1 cellular context compared by ENCODE assay signal in the genomic region with DNA sequence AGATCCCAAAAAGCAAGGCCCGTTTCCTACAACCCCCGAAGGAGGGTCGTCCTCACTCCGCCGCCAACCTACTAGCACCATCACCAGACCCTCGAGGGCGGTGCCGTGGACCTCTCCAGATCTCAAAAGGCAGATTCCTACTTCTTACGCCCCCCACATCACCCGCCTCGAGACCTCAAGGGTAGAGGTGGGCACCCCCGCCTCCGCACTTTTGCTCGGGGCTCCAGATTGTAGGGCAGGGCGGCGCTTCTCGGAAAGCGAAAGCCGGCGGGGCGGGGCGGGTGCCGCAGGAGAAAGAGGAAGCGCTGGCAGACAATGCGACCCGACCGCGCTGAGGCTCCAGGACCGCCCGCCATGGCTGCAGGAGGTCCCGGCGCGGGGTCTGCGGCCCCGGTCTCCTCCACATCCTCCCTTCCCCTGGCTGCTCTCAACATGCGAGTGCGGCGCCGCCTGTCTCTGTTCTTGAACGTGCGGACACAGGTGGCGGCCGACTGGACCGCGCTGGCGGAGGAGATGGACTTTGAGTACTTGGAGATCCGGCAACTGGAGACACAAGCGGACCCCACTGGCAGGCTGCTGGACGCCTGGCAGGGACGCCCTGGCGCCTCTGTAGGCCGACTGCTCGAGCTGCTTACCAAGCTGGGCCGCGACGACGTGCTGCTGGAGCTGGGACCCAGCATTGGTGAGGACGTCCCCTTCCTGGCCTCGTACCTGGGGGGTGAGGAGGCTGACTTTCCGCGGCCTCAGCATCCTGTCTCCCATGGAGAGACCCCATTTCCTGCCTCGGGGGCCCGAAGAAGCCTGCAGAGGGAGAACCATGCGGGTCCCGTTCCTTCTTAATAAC.
TF ChIP-seq lines count a peak whose summit lies in the region.

A gene (plus strand): TSS at position 315 of the 844 bp plus-strand sequence. CDS start 40 bp downstream, at position 355.

TF ChIP-seq in HepG2, 621 proteins besides CTCF, POLR2A, EP300 and RAD21 (continued from another document and continues in another):
- TF ChIP-seq, protein P1, sequence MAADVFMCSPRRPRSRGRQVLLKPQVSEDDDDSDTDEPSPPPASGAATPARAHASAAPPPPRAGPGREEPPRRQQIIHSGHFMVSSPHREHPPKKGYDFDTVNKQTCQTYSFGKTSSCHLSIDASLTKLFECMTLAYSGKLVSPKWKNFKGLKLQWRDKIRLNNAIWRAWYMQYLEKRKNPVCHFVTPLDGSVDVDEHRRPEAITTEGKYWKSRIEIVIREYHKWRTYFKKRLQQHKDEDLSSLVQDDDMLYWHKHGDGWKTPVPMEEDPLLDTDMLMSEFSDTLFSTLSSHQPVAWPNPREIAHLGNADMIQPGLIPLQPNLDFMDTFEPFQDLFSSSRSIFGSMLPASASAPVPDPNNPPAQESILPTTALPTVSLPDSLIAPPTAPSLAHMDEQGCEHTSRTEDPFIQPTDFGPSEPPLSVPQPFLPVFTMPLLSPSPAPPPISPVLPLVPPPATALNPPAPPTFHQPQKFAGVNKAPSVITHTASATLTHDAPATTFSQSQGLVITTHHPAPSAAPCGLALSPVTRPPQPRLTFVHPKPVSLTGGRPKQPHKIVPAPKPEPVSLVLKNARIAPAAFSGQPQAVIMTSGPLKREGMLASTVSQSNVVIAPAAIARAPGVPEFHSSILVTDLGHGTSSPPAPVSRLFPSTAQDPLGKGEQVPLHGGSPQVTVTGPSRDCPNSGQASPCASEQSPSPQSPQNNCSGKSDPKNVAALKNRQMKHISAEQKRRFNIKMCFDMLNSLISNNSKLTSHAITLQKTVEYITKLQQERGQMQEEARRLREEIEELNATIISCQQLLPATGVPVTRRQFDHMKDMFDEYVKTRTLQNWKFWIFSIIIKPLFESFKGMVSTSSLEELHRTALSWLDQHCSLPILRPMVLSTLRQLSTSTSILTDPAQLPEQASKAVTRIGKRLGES (CRISPR knock-in tag; IDR thresholded peaks at IDR 0.05; ENCODE audit: borderline replicate concordance) = peak; percentile 65; the same call in 1 of the 2 replicates
- TF ChIP-seq, protein P2, sequence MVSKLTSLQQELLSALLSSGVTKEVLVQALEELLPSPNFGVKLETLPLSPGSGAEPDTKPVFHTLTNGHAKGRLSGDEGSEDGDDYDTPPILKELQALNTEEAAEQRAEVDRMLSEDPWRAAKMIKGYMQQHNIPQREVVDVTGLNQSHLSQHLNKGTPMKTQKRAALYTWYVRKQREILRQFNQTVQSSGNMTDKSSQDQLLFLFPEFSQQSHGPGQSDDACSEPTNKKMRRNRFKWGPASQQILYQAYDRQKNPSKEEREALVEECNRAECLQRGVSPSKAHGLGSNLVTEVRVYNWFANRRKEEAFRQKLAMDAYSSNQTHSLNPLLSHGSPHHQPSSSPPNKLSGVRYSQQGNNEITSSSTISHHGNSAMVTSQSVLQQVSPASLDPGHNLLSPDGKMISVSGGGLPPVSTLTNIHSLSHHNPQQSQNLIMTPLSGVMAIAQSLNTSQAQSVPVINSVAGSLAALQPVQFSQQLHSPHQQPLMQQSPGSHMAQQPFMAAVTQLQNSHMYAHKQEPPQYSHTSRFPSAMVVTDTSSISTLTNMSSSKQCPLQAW (CRISPR knock-in tag; IDR thresholded peaks at IDR 0.05) = no peak; the same call in 1 of the 2 replicates
- TF ChIP-seq ZFP36L1 (CRISPR knock-in tag; IDR thresholded peaks at IDR 0.05) (no peak), ZNF713 (CRISPR knock-in tag; IDR thresholded peaks at IDR 0.05) (no peak), TARDBP (CRISPR knock-in tag; IDR thresholded peaks at IDR 0.05) (no peak; the same call in 1 of the 2 replicates), ZNF530 (CRISPR knock-in tag; IDR thresholded peaks at IDR 0.05; ENCODE audit: low read depth) (no peak), XRCC5 (optimal IDR thresholded peaks at IDR 0.05; ENCODE audit: low read length) (peak; percentile 39), MTA3 (CRISPR knock-in tag; IDR thresholded peaks at IDR 0.05) (no peak), ZNF605 (CRISPR knock-in tag; IDR thresholded peaks at IDR 0.05) (peak; percentile 17; the same call in 1 of the 2 replicates), ZNF761 (CRISPR knock-in tag; conservative IDR thresholded peaks at IDR 0.05) (peak; percentile 38; the same call in 1 of the 2 replicates), ZNF251 (CRISPR knock-in tag; IDR thresholded peaks at IDR 0.05) (no peak), MYC (CRISPR knock-in tag; IDR thresholded peaks at IDR 0.05; ENCODE audit: borderline replicate concordance) (peak; percentile 74), ELF1 (CRISPR knock-in tag; IDR thresholded peaks at IDR 0.05) (peak; percentile 47; the same call in 1 of the 2 replicates), EED (CRISPR knock-in tag; IDR thresholded peaks at IDR 0.05) (peak; percentile 28; the same call in 1 of the 2 replicates)
- TF ChIP-seq, protein P3, sequence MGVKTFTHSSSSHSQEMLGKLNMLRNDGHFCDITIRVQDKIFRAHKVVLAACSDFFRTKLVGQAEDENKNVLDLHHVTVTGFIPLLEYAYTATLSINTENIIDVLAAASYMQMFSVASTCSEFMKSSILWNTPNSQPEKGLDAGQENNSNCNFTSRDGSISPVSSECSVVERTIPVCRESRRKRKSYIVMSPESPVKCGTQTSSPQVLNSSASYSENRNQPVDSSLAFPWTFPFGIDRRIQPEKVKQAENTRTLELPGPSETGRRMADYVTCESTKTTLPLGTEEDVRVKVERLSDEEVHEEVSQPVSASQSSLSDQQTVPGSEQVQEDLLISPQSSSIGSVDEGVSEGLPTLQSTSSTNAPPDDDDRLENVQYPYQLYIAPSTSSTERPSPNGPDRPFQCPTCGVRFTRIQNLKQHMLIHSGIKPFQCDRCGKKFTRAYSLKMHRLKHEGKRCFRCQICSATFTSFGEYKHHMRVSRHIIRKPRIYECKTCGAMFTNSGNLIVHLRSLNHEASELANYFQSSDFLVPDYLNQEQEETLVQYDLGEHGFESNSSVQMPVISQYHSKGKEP (CRISPR knock-in tag; IDR thresholded peaks at IDR 0.05) = no peak
- TF ChIP-seq, protein P4, sequence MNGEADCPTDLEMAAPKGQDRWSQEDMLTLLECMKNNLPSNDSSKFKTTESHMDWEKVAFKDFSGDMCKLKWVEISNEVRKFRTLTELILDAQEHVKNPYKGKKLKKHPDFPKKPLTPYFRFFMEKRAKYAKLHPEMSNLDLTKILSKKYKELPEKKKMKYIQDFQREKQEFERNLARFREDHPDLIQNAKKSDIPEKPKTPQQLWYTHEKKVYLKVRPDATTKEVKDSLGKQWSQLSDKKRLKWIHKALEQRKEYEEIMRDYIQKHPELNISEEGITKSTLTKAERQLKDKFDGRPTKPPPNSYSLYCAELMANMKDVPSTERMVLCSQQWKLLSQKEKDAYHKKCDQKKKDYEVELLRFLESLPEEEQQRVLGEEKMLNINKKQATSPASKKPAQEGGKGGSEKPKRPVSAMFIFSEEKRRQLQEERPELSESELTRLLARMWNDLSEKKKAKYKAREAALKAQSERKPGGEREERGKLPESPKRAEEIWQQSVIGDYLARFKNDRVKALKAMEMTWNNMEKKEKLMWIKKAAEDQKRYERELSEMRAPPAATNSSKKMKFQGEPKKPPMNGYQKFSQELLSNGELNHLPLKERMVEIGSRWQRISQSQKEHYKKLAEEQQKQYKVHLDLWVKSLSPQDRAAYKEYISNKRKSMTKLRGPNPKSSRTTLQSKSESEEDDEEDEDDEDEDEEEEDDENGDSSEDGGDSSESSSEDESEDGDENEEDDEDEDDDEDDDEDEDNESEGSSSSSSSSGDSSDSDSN (CRISPR knock-in tag; IDR thresholded peaks at IDR 0.05) = peak; percentile 97
- TF ChIP-seq, protein P5, sequence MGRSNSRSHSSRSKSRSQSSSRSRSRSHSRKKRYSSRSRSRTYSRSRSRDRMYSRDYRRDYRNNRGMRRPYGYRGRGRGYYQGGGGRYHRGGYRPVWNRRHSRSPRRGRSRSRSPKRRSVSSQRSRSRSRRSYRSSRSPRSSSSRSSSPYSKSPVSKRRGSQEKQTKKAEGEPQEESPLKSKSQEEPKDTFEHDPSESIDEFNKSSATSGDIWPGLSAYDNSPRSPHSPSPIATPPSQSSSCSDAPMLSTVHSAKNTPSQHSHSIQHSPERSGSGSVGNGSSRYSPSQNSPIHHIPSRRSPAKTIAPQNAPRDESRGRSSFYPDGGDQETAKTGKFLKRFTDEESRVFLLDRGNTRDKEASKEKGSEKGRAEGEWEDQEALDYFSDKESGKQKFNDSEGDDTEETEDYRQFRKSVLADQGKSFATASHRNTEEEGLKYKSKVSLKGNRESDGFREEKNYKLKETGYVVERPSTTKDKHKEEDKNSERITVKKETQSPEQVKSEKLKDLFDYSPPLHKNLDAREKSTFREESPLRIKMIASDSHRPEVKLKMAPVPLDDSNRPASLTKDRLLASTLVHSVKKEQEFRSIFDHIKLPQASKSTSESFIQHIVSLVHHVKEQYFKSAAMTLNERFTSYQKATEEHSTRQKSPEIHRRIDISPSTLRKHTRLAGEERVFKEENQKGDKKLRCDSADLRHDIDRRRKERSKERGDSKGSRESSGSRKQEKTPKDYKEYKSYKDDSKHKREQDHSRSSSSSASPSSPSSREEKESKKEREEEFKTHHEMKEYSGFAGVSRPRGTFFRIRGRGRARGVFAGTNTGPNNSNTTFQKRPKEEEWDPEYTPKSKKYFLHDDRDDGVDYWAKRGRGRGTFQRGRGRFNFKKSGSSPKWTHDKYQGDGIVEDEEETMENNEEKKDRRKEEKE (IDR thresholded peaks at IDR 0.05) = no peak
- TF ChIP-seq, protein P6, sequence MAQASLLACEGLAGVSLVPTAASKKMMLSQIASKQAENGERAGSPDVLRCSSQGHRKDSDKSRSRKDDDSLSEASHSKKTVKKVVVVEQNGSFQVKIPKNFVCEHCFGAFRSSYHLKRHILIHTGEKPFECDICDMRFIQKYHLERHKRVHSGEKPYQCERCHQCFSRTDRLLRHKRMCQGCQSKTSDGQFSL (CRISPR knock-in tag; IDR thresholded peaks at IDR 0.05) = peak; percentile 49; the same call in 1 of the 2 replicates
- TF ChIP-seq, protein P7, sequence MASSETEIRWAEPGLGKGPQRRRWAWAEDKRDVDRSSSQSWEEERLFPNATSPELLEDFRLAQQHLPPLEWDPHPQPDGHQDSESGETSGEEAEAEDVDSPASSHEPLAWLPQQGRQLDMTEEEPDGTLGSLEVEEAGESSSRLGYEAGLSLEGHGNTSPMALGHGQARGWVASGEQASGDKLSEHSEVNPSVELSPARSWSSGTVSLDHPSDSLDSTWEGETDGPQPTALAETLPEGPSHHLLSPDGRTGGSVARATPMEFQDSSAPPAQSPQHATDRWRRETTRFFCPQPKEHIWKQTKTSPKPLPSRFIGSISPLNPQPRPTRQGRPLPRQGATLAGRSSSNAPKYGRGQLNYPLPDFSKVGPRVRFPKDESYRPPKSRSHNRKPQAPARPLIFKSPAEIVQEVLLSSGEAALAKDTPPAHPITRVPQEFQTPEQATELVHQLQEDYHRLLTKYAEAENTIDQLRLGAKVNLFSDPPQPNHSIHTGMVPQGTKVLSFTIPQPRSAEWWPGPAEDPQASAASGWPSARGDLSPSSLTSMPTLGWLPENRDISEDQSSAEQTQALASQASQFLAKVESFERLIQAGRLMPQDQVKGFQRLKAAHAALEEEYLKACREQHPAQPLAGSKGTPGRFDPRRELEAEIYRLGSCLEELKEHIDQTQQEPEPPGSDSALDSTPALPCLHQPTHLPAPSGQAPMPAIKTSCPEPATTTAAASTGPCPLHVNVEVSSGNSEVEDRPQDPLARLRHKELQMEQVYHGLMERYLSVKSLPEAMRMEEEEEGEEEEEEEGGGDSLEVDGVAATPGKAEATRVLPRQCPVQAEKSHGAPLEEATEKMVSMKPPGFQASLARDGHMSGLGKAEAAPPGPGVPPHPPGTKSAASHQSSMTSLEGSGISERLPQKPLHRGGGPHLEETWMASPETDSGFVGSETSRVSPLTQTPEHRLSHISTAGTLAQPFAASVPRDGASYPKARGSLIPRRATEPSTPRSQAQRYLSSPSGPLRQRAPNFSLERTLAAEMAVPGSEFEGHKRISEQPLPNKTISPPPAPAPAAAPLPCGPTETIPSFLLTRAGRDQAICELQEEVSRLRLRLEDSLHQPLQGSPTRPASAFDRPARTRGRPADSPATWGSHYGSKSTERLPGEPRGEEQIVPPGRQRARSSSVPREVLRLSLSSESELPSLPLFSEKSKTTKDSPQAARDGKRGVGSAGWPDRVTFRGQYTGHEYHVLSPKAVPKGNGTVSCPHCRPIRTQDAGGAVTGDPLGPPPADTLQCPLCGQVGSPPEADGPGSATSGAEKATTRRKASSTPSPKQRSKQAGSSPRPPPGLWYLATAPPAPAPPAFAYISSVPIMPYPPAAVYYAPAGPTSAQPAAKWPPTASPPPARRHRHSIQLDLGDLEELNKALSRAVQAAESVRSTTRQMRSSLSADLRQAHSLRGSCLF (CRISPR knock-in tag; IDR thresholded peaks at IDR 0.05; ENCODE audit: borderline replicate concordance) = no peak
- TF ChIP-seq, protein P8, sequence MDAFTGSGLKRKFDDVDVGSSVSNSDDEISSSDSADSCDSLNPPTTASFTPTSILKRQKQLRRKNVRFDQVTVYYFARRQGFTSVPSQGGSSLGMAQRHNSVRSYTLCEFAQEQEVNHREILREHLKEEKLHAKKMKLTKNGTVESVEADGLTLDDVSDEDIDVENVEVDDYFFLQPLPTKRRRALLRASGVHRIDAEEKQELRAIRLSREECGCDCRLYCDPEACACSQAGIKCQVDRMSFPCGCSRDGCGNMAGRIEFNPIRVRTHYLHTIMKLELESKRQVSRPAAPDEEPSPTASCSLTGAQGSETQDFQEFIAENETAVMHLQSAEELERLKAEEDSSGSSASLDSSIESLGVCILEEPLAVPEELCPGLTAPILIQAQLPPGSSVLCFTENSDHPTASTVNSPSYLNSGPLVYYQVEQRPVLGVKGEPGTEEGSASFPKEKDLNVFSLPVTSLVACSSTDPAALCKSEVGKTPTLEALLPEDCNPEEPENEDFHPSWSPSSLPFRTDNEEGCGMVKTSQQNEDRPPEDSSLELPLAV (CRISPR knock-in tag; conservative IDR thresholded peaks at IDR 0.05; ENCODE audit: low read depth) = no peak
